In genomic region chr2:43186321-43186678, GRCh38 we compare ENCODE assay signal across 20 cellular contexts. TPM values are rescaled to one million over a fixed set of nuclear protein-coding genes. Genes with fewer than 3 reads are reported as not detected.
DNase-seq lines count a peak whose midpoint lies in the region; ATAC-seq and TF ChIP-seq lines count a peak whose summit lies in the region.
"Had no signal": no experiment of that assay in that cellular context is flagged by ENCODE, and none has a peak within 500 bp of the region (broad histone marks: within the 10 kb centered on the region; RNA-seq: fewer than 3 reads in every experiment).

No MANE protein-coding gene starts in this region.

- no peaks in the 10 kb centered on the region for H3K27me3 Mint-ChIP-seq in activated T-helper 17 cell treated with anti-CD3 and anti-CD28 coated beads, Interleukin-2, amount 50 U/mL, for 72 hours
- no peaks in the 10 kb centered on the region for H3K27me3 Mint-ChIP-seq in natural killer cell treated with Interleukin-12 subunit alpha and Interleukin-12 subunit beta and Interleukin-15 and Interleukin-18, amount 100 ng/mL, for 72 hours
- H3K27me3 Mint-ChIP-seq in activated CD8-positive, alpha-beta T cell treated with anti-CD3 and anti-CD28 coated beads for 36 hours = no peaks in the 10 kb centered on the region
- H3K27me3 Mint-ChIP-seq: activated B cell treated with CpG ODN at 0.5 μM for 24 hours had no signal

- DNase-seq in left ventricle myocardium inferior = no peak
- DNase-seq in Right ventricle myocardium inferior (ENCODE audit: missing footprints) = no peak
- no peak for DNase-seq in upper lobe of left lung
- DNase-seq in natural killer cell treated with Interleukin-12 subunit alpha and Interleukin-12 subunit beta and Interleukin-15 and Interleukin-18, amount 100 ng/mL, for 72 hours (ENCODE audit: low spot score) = no peak
- DNase-seq in activated CD8-positive, alpha-beta T cell treated with anti-CD3 and anti-CD28 coated beads for 36 hours = no peak
- DNase-seq in superior temporal gyrus (ENCODE audit: extremely low spot score) = no peak
- DNase-seq: activated B cell treated with CpG ODN at 0.5 μM for 24 hours; activated CD8-positive, alpha-beta memory T cell treated with anti-CD3 and anti-CD28 coated beads, Interleukin-2, amount 50 U/mL, for 48 hours; effector CD8-positive, alpha-beta T cell; GM23248; heart right ventricle; NCI-H1417 treated with DMSO at 0.1 percent for 48 hours; NCI-H345; NK-92 treated with Interleukin-12 subunit alpha and Interleukin-12 subunit beta, amount 100 ng/mL, for 24 hours; SHP77; stomach had no signal

- TF ChIP-seq POLR2A in upper lobe of left lung (IDR thresholded peaks at IDR 0.05) = no peak

- ATAC-seq in Right ventricle myocardium inferior (no peak), upper lobe of left lung (ENCODE audit: low FRiP score in 2 of 2) (no peak)
- ATAC-seq in activated T-helper 17 cell treated with anti-CD3 and anti-CD28 coated beads, Interleukin-2, amount 50 U/mL, for 72 hours (replicated peaks) = no peak
- ATAC-seq in natural killer cell treated with Interleukin-12 subunit alpha and Interleukin-12 subunit beta and Interleukin-15 and Interleukin-18, amount 100 ng/mL, for 72 hours = no peak
- ATAC-seq in activated CD8-positive, alpha-beta T cell treated with anti-CD3 and anti-CD28 coated beads for 36 hours = no peak

- H3K27me3 ChIP-seq in left ventricle myocardium inferior (ENCODE audit: low read depth) = no peaks in the 10 kb centered on the region
- no peaks in the 10 kb centered on the region for H3K27me3 ChIP-seq in upper lobe of left lung
- H3K27me3 ChIP-seq: cardiac muscle cell, heart right ventricle, stomach had no signal

- H3K27ac ChIP-seq in left ventricle myocardium inferior (replicated peaks) (peak overlapping the region; percentile 18), mesodermal cell (ENCODE audit: low read depth, low read length, severe bottlenecking) (peak overlapping the region; percentile 41), upper lobe of left lung (peak overlapping the region; percentile 20 to 64 (median 52))
- H3K27ac ChIP-seq: GM23248 had no signal

- TF ChIP-seq CTCF in left ventricle myocardium inferior (IDR thresholded peaks at IDR 0.05; ENCODE audit: borderline replicate concordance) (no peak), upper lobe of left lung (IDR thresholded peaks at IDR 0.05) (no peak)
- TF ChIP-seq CTCF in activated CD8-positive, alpha-beta T cell treated with anti-CD3 and anti-CD28 coated beads for 36 hours (IDR thresholded peaks at IDR 0.05) = no peak

- intact Hi-C loops in left ventricle myocardium inferior (cut with micrococcal nuclease) (no loop called here), Right ventricle myocardium inferior (cut with DNase I) (no loop called here)
- intact Hi-C loops in activated CD8-positive, alpha-beta T cell treated with anti-CD3 and anti-CD28 coated beads for 36 hours (cut with micrococcal nuclease) = no loop called here

- H3K36me3 ChIP-seq in left ventricle myocardium inferior = no peaks in the 10 kb centered on the region
- no peaks in the 10 kb centered on the region for H3K36me3 ChIP-seq in mesodermal cell (ENCODE audit: control insufficient read depth, insufficient read depth, low read length)
- no peaks in the 10 kb centered on the region for H3K36me3 ChIP-seq in upper lobe of left lung
- H3K36me3 ChIP-seq: cardiac muscle cell, heart right ventricle, stomach had no signal

- H3K4me1 Mint-ChIP-seq in activated T-helper 17 cell treated with anti-CD3 and anti-CD28 coated beads, Interleukin-2, amount 50 U/mL, for 72 hours = peaks cover 28% of the 10 kb centered on the region
- H3K4me1 Mint-ChIP-seq in natural killer cell treated with Interleukin-12 subunit alpha and Interleukin-12 subunit beta and Interleukin-15 and Interleukin-18, amount 100 ng/mL, for 72 hours (ENCODE audit: low read depth in 2 of 2) = peaks cover 15 to 25% of the 10 kb centered on the region in 2 donors
- peaks cover 45% of the 10 kb centered on the region for H3K4me1 Mint-ChIP-seq in activated CD8-positive, alpha-beta T cell treated with anti-CD3 and anti-CD28 coated beads for 36 hours (ENCODE audit: low read depth)

- H3K27ac Mint-ChIP-seq in activated T-helper 17 cell treated with anti-CD3 and anti-CD28 coated beads, Interleukin-2, amount 50 U/mL, for 72 hours = peak overlapping the region; percentile 96
- peak overlapping the region in 1 of 2 donors; percentile 72 for H3K27ac Mint-ChIP-seq in natural killer cell treated with Interleukin-12 subunit alpha and Interleukin-12 subunit beta and Interleukin-15 and Interleukin-18, amount 100 ng/mL, for 72 hours
- H3K27ac Mint-ChIP-seq in activated CD8-positive, alpha-beta T cell treated with anti-CD3 and anti-CD28 coated beads for 36 hours = no peak overlapping the region
- H3K27ac Mint-ChIP-seq: activated B cell treated with CpG ODN at 0.5 μM for 24 hours; T-helper 1 cell treated with Interleukin-12 subunit alpha and Interleukin-12 subunit beta and Interleukin-4 antibody, amounts not matched to agents 30 μg/mL and 1 μg/mL, for 36 hours had no signal

- TF ChIP-seq EP300 in upper lobe of left lung (IDR thresholded peaks at IDR 0.05) = no peak

- POLR2A ChIA-PET in activated CD8-positive, alpha-beta T cell treated with anti-CD3 and anti-CD28 coated beads for 36 hours (lab: Charles Lee) = interaction anchor here (1.0 to 2.0 kb wide), 3 partner anchors 9 to 16 kb away, joined by 3 to 9 read pairs (median 3); no protein-coding TSS in a partner anchor

- H3K4me1 ChIP-seq in left ventricle myocardium inferior = no peaks in the 10 kb centered on the region
- peaks cover 14% of the 10 kb centered on the region for H3K4me1 ChIP-seq in mesodermal cell (ENCODE audit: control insufficient read depth, insufficient read depth, low read length, poor library complexity, severe bottlenecking)
- peaks cover 0 to 24% (median 11%) of the 10 kb centered on the region in 4 donors for H3K4me1 ChIP-seq in upper lobe of left lung

- CTCF ChIA-PET in activated CD8-positive, alpha-beta T cell treated with anti-CD3 and anti-CD28 coated beads for 36 hours (lab: Charles Lee) = interaction anchor here (0.7 to 0.8 kb wide), 2 partner anchors 9 to 60 kb away, joined by 3 to 4 read pairs; no protein-coding TSS in a partner anchor

- H3K9me3 Mint-ChIP-seq in activated T-helper 17 cell treated with anti-CD3 and anti-CD28 coated beads, Interleukin-2, amount 50 U/mL, for 72 hours = no peaks in the 10 kb centered on the region
- no peaks in the 10 kb centered on the region for H3K9me3 Mint-ChIP-seq in natural killer cell treated with Interleukin-12 subunit alpha and Interleukin-12 subunit beta and Interleukin-15 and Interleukin-18, amount 100 ng/mL, for 72 hours
- no peaks in the 10 kb centered on the region for H3K9me3 Mint-ChIP-seq in activated CD8-positive, alpha-beta T cell treated with anti-CD3 and anti-CD28 coated beads for 36 hours
- H3K9me3 Mint-ChIP-seq: activated B cell treated with CpG ODN at 0.5 μM for 24 hours; T-helper 1 cell treated with Interleukin-12 subunit alpha and Interleukin-12 subunit beta and Interleukin-4 antibody, amounts not matched to agents 30 μg/mL and 1 μg/mL, for 36 hours had no signal

- 95 to 98% methylated on average over 5 to 6 of the region's 6 CpGs for WGBS in mesodermal cell (ENCODE audit: insufficient coverage in 2 of 2), 2 experiments
- 84 to 90% methylated on average over 6 of the region's 6 CpGs for WGBS in upper lobe of left lung, 2 donors

- H3K36me3 Mint-ChIP-seq in activated T-helper 17 cell treated with anti-CD3 and anti-CD28 coated beads, Interleukin-2, amount 50 U/mL, for 72 hours (ENCODE audit: low read depth) = peaks cover 6% of the 10 kb centered on the region
- no peaks in the 10 kb centered on the region for H3K36me3 Mint-ChIP-seq in natural killer cell treated with Interleukin-12 subunit alpha and Interleukin-12 subunit beta and Interleukin-15 and Interleukin-18, amount 100 ng/mL, for 72 hours
- H3K36me3 Mint-ChIP-seq in activated CD8-positive, alpha-beta T cell treated with anti-CD3 and anti-CD28 coated beads for 36 hours (ENCODE audit: low read depth) = no peaks in the 10 kb centered on the region

- H3K9me3 ChIP-seq in left ventricle myocardium inferior (replicated peaks) = no peaks in the 10 kb centered on the region
- no peaks in the 10 kb centered on the region for H3K9me3 ChIP-seq in mesodermal cell (ENCODE audit: control insufficient read depth, low read length)
- H3K9me3 ChIP-seq in upper lobe of left lung = no peaks in the 10 kb centered on the region
- H3K9me3 ChIP-seq: heart right ventricle, stomach had no signal

- H3K4me3 Mint-ChIP-seq in activated T-helper 17 cell treated with anti-CD3 and anti-CD28 coated beads, Interleukin-2, amount 50 U/mL, for 72 hours = peak overlapping the region; percentile 68
- H3K4me3 Mint-ChIP-seq in natural killer cell treated with Interleukin-12 subunit alpha and Interleukin-12 subunit beta and Interleukin-15 and Interleukin-18, amount 100 ng/mL, for 72 hours = no peak overlapping the region
- H3K4me3 Mint-ChIP-seq in activated CD8-positive, alpha-beta T cell treated with anti-CD3 and anti-CD28 coated beads for 36 hours = no peak overlapping the region
- H3K4me3 Mint-ChIP-seq: activated B cell treated with CpG ODN at 0.5 μM for 24 hours; T-helper 1 cell treated with Interleukin-12 subunit alpha and Interleukin-12 subunit beta and Interleukin-4 antibody, amounts not matched to agents 30 μg/mL and 1 μg/mL, for 36 hours had no signal

- H3K4me3 ChIP-seq in left ventricle myocardium inferior (no peak overlapping the region), mesodermal cell (ENCODE audit: extremely low read depth, insufficient read depth, low read length, poor library complexity, severe bottlenecking) (no peak overlapping the region), upper lobe of left lung (no peak overlapping the region)
- H3K4me3 ChIP-seq: cardiac muscle cell, GM23248, heart right ventricle, stomach had no signal

RNA-seq across cellular contexts. Expression of gene ZFP36L2, which starts 40.1 kb away (rescaled TPM):
- total RNA-seq in left ventricle myocardium inferior (48.5 TPM), Right ventricle myocardium inferior (51.1 TPM), upper lobe of left lung (100 to 1,000 TPM in 4 of 6 donors, 10 to 100 TPM in 2; 65.4 to 180 (median 127) TPM)
- total RNA-seq in activated T-helper 17 cell treated with anti-CD3 and anti-CD28 coated beads, Interleukin-2, amount 50 U/mL, for 72 hours = 100 to 1,000 TPM in 1 of 2 donors, 10 to 100 TPM in 1; 57.8 to 185 TPM
- 59.1 TPM for polyA plus RNA-seq in mesodermal cell (2013, experiment 1 of 2)
- polyA plus RNA-seq in mesodermal cell (2013, experiment 2 of 2) = 51.5 TPM
- 10 to 100 TPM; 22.3 to 24.7 TPM for total RNA-seq in natural killer cell treated with Interleukin-12 subunit alpha and Interleukin-12 subunit beta and Interleukin-15 and Interleukin-18, amount 100 ng/mL, for 72 hours
- total RNA-seq in activated CD8-positive, alpha-beta T cell treated with anti-CD3 and anti-CD28 coated beads for 36 hours = 100 to 1,000 TPM; 102 to 106 TPM
